In genomic region chr11:68843703-68844312, GRCh38 we compare ENCODE assay signal across 8 cellular contexts. TPM values are rescaled to one million over a fixed set of nuclear protein-coding genes. Genes with fewer than 3 reads are reported as not detected.
A peak's percentile ranks its signal among the peaks of the same experiment; 100 is the strongest.
DNase-seq lines count a peak whose midpoint lies in the region; ATAC-seq and TF ChIP-seq lines count a peak whose summit lies in the region.

No MANE protein-coding gene starts in this region.

- no peaks in the 10 kb centered on the region for H3K9me3 Mint-ChIP-seq in immature natural killer cell

- H3K27me3 ChIP-seq in BLaER1 (no peaks in the 10 kb centered on the region), adrenal gland (no peaks in the 10 kb centered on the region), GM23248 (replicated peaks; ENCODE audit: insufficient read depth) (no peaks in the 10 kb centered on the region)

- H3K4me1 Mint-ChIP-seq in immature natural killer cell: peaks cover 40 to 45% of the 10 kb centered on the region in 2 donors

- no peaks in the 10 kb centered on the region; the same call in 1 of the 2 replicates for H4K20me1 ChIP-seq in BLaER1
- no peaks in the 10 kb centered on the region for H4K20me1 ChIP-seq in GM23248 (ENCODE audit: insufficient read depth)

- H3K9ac ChIP-seq in BLaER1: peak overlapping the region; percentile 91
- H3K9ac ChIP-seq in GM23248: no peak overlapping the region

- H3K27ac ChIP-seq in BLaER1 (peak overlapping the region; percentile 96), KOPT-K1 (ENCODE audit: low read depth, low read length, poor library complexity, severe bottlenecking) (peak overlapping the region; percentile 88), adrenal gland (peak overlapping the region in 4 of 5 donors; percentile 61 to 98 (median 79)), GM23248 (no peak overlapping the region)

- H3K4me2 ChIP-seq in BLaER1 (peak overlapping the region; percentile 98), GM23248 (ENCODE audit: unreplicated experiment) (no peak overlapping the region)

- WGBS in adrenal gland, 4 donors: 3 to 15% (median 12%) methylated on average over 6 to 54 of the region's 54 CpGs
- WGBS in GM23248 (ENCODE audit: low coverage in 1 of 2, low lambda C conversion rate in 2 of 2, missing lambda C conversion rate in 2 of 2), 2 experiments: 95 to 99% methylated on average over 39 to 54 of the region's 54 CpGs

- H3K79me2 ChIP-seq in GM23248 (ENCODE audit: insufficient read depth): 0 out of 2 replicates have a peak, but pooled peaks cover 10% of the 10 kb centered on the region

- H2AFZ ChIP-seq in GM23248: no peak overlapping the region

- H3K4me3 ChIP-seq in BLaER1 (peak overlapping the region; percentile 93), adrenal gland (peak overlapping the region in 2 of 4 donors; percentile 40 to 95), GM23248 (no peak overlapping the region)

- intact Hi-C loops in adrenal gland (cut with DNase I): no loop called here

- peak in 1 of 2 donors; percentile 10 for TF ChIP-seq POLR2A in adrenal gland (IDR thresholded peaks at IDR 0.05)

- H3K27ac Mint-ChIP-seq in immature natural killer cell: peak overlapping the region; percentile 81 to 96 (median 93)

- H3K36me3 ChIP-seq in BLaER1 (no peaks in the 10 kb centered on the region), KOPT-K1 (ENCODE audit: insufficient read depth, low read length) (no peaks in the 10 kb centered on the region), adrenal gland (replicated peaks in 1 of 2) (no peaks in the 10 kb centered on the region), GM23248 (ENCODE audit: low read depth) (no peaks in the 10 kb centered on the region)

- peak; percentile 93 for DNase-seq in SW480 (ENCODE audit: low spot score)
- DNase-seq in adrenal gland: peak; percentile 74 to 86 (median 80)
- DNase-seq in immature natural killer cell: peak; percentile 63 to 65 (median 65)
- DNase-seq in stimulated activated CD4-positive, alpha-beta T cell treated with anti-CD3 and anti-CD28 coated beads, Interleukin-2, amount 100 ng/mL, for 48 hours: peak; percentile 65 to 69
- DNase-seq in GM23248: no peak

- in situ Hi-C loops in GM23248 (cut with MboI): no loop called here

- peak overlapping the region; percentile 94 to 99 (median 96) for H3K4me3 Mint-ChIP-seq in immature natural killer cell

- H3K27me3 Mint-ChIP-seq in immature natural killer cell (ENCODE audit: low read depth in 3 of 3): peaks cover 15 to 28% (median 18%) of the 10 kb centered on the region in 3 donors

- peak; percentile 34 for ATAC-seq in GM19397 (IDR thresholded peaks at IDR 0.05; ENCODE audit: unreplicated experiment)

- peaks cover 12% of the 10 kb centered on the region for H3F3A ChIP-seq in GM23248 (ENCODE audit: insufficient read depth)

- TF ChIP-seq CTCF in adrenal gland (IDR thresholded peaks at IDR 0.05): peak; percentile 18 to 68 (median 50)

- no peaks in the 10 kb centered on the region for H3K36me3 Mint-ChIP-seq in immature natural killer cell

- H3K4me1 ChIP-seq in BLaER1 (peaks cover 52% of the 10 kb centered on the region), adrenal gland (replicated peaks in 1 of 2) (peaks cover 29 to 31% of the 10 kb centered on the region in 2 donors), GM23248 (ENCODE audit: insufficient read depth) (peaks cover 15% of the 10 kb centered on the region; the same call in 1 of the 2 replicates)

- H3K9me3 ChIP-seq in BLaER1 (no peaks in the 10 kb centered on the region), KOPT-K1 (ENCODE audit: insufficient read depth, low read length, poor library complexity, severe bottlenecking) (no peaks in the 10 kb centered on the region), adrenal gland (replicated peaks in 1 of 3) (no peaks in the 10 kb centered on the region), GM23248 (ENCODE audit: low read depth) (no peaks in the 10 kb centered on the region)

- H3K9me2 ChIP-seq in GM23248 (ENCODE audit: insufficient read depth): no peaks in the 10 kb centered on the region

RNA-seq across cellular contexts. Expression of gene CPT1A, which starts 2.1 kb away (rescaled TPM):
- 100 to 1,000 TPM in 1 of 8 donors, 10 to 100 TPM in 7; 61.9 to 140 (median 69.6) TPM for total RNA-seq in adrenal gland
- polyA plus RNA-seq in adrenal gland (10 to 100 TPM; 15.2 to 66.1 (median 22.3) TPM), immature natural killer cell (10 to 100 TPM in 1 of 3 donors, 1 to 10 TPM in 2; 6.4 to 20.3 (median 8.0) TPM), GM23248 (2016; fragmentation: Nextera tagmentation; extraction: Ambion mirVana) (9.5 and 9.6 TPM in 2 replicates)
- total RNA-seq in GM23248 (2014; rRNA removed; shearing (Covaris generic)): 20.1 and 23.6 TPM in 2 replicates

RNA-seq across cellular contexts. Expression of gene MRPL21, which starts 59.8 kb away (rescaled TPM):
- total RNA-seq in adrenal gland: 10 to 100 TPM; 31.1 to 65.6 (median 44.3) TPM
- 10 to 100 TPM; 46.7 to 77.8 (median 48.1) TPM for polyA plus RNA-seq in adrenal gland
- polyA plus RNA-seq in immature natural killer cell: 100 to 1,000 TPM in 2 of 3 donors, 10 to 100 TPM in 1; 94.3 to 145 (median 117) TPM
- total RNA-seq in GM23248 (2014; rRNA removed; shearing (Covaris generic)): 22.6 and 45.0 TPM in 2 replicates
- polyA plus RNA-seq in GM23248 (2016; fragmentation: Nextera tagmentation; extraction: Ambion mirVana): 122 and 126 TPM in 2 replicates

RNA-seq across cellular contexts. Expression of gene IGHMBP2, which starts 59.9 kb away (rescaled TPM):
- 10 to 100 TPM in 7 of 8 donors, 1 to 10 TPM in 1; 9.4 to 21.0 (median 16.3) TPM for total RNA-seq in adrenal gland
- 10 to 100 TPM in 2 of 3 donors, 1 to 10 TPM in 1; 8.7 to 40.6 (median 29.5) TPM for polyA plus RNA-seq in adrenal gland
- 1 to 10 TPM; 8.7 to 9.8 (median 8.9) TPM for polyA plus RNA-seq in immature natural killer cell
- total RNA-seq in GM23248 (2014; rRNA removed; shearing (Covaris generic)): 5.2 and 5.8 TPM in 2 replicates
- 7.2 and 9.3 TPM in 2 replicates for polyA plus RNA-seq in GM23248 (2016; fragmentation: Nextera tagmentation; extraction: Ambion mirVana)
